ENCODE assay signal across 1 cellular context in the genomic region with DNA sequence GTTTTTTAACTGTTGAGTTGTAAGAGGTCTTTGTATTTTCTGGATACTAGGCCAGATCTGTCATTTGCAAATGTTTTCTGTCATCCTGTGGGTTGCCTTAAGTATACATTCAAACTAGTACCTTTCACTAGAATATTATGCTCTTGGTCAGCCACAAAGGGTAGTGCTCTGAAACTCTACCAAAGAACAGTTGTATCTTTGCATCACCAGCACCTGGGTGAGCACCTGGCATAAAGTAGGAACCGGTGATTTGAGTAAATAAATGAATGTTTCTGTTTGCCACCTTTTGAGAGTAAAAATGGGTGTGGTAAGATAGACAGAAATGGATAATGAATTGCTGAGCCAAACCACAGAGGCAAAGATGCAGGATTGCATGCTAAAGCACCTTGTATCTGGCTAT.
TF ChIP-seq lines count a peak whose summit lies in the region.

No MANE protein-coding gene starts in this region.

TF ChIP-seq in GM23338, 12 proteins besides CTCF, POLR2A, EP300 and RAD21 (continued from another document):
- TF ChIP-seq, protein P1, sequence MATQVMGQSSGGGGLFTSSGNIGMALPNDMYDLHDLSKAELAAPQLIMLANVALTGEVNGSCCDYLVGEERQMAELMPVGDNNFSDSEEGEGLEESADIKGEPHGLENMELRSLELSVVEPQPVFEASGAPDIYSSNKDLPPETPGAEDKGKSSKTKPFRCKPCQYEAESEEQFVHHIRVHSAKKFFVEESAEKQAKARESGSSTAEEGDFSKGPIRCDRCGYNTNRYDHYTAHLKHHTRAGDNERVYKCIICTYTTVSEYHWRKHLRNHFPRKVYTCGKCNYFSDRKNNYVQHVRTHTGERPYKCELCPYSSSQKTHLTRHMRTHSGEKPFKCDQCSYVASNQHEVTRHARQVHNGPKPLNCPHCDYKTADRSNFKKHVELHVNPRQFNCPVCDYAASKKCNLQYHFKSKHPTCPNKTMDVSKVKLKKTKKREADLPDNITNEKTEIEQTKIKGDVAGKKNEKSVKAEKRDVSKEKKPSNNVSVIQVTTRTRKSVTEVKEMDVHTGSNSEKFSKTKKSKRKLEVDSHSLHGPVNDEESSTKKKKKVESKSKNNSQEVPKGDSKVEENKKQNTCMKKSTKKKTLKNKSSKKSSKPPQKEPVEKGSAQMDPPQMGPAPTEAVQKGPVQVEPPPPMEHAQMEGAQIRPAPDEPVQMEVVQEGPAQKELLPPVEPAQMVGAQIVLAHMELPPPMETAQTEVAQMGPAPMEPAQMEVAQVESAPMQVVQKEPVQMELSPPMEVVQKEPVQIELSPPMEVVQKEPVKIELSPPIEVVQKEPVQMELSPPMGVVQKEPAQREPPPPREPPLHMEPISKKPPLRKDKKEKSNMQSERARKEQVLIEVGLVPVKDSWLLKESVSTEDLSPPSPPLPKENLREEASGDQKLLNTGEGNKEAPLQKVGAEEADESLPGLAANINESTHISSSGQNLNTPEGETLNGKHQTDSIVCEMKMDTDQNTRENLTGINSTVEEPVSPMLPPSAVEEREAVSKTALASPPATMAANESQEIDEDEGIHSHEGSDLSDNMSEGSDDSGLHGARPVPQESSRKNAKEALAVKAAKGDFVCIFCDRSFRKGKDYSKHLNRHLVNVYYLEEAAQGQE (IDR thresholded peaks at IDR 0.05; ENCODE audit: unreplicated experiment), result no peak
- TF ChIP-seq POLR2AphosphoS5 (IDR thresholded peaks at IDR 0.05; ENCODE audit: low read depth), result no peak
- no peak for TF ChIP-seq STAT1 (IDR thresholded peaks at IDR 0.05; ENCODE audit: unreplicated experiment)
- TF ChIP-seq ZNF114 (CRISPR knock-in tag; IDR thresholded peaks at IDR 0.05), result no peak
- TF ChIP-seq, protein P2, sequence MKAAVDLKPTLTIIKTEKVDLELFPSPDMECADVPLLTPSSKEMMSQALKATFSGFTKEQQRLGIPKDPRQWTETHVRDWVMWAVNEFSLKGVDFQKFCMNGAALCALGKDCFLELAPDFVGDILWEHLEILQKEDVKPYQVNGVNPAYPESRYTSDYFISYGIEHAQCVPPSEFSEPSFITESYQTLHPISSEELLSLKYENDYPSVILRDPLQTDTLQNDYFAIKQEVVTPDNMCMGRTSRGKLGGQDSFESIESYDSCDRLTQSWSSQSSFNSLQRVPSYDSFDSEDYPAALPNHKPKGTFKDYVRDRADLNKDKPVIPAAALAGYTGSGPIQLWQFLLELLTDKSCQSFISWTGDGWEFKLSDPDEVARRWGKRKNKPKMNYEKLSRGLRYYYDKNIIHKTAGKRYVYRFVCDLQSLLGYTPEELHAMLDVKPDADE (IDR thresholded peaks at IDR 0.05), result no peak
- TF ChIP-seq ZNF331 (CRISPR knock-in tag; IDR thresholded peaks at IDR 0.05; ENCODE audit: low read depth), result no peak
